In the genomic region with DNA sequence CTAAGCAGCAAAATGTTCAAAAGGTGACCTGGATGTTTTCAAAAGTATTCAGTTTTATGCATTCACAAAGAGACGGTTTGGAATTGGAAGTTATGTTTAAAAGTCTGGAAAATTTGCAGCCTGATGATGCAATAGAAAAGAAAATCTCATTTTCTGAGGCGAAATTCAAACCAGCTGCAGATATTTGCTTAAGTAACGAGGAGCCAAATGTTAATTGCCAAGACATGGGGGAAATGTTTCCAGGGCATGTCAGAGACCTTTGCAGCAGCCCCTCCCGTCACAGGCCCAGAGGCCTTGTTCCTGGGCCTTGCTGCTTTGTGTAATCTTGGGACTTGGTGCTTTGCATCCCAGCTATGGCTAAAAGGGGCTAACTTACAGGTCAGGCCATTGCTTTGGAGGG, we compare ENCODE assay signal across 19 cellular contexts.
DNase-seq lines count a peak whose midpoint lies in the region; ATAC-seq, FAIRE-seq and TF ChIP-seq lines count a peak whose summit lies in the region.
"Had no signal": no experiment of that assay in that cellular context is flagged by ENCODE, and none has a peak within 500 bp of the region (broad histone marks: within the 10 kb centered on the region; RNA-seq: fewer than 3 reads in every experiment).

No MANE protein-coding gene starts in this region.

- POLR2A ChIA-PET in K562 (lab: Yijun Ruan, JAX), result no interaction called here

- no peaks in the 10 kb centered on the region for H3K36me3 Mint-ChIP-seq in Calu3 (ENCODE audit: insufficient read depth, unreplicated experiment)
- H3K36me3 Mint-ChIP-seq: CD14-positive monocyte had no signal

- H4K20me1 ChIP-seq in OCI-LY1 (ENCODE audit: insufficient read depth, low read length) (no peaks in the 10 kb centered on the region), K562 (replicated peaks; ENCODE audit: control insufficient read depth, insufficient read depth, low read length) (no peaks in the 10 kb centered on the region)

- FAIRE-seq in K562 (lab: Jason Lieb, UNC), result no peak
- FAIRE-seq: A204.1, H54, HTR-8/SVneo had no signal

- H3K9ac ChIP-seq in OCI-LY1 (ENCODE audit: low read length), result peak overlapping the region; percentile 59
- H3K9ac ChIP-seq in K562 (ENCODE audit: insufficient read depth in 1 of 2, low read depth in 2 of 2, low read length in 2 of 2), result no peak overlapping the region
- H3K9ac ChIP-seq: GM23248 had no signal

- CTCF ChIA-PET in K562 (lab: Yijun Ruan, JAX; ENCODE audit: low intra/inter-chr PET ratio) (no interaction called here), Calu3 (lab: Charles Lee) (no interaction called here)

- H3K4me1 Mint-ChIP-seq in Calu3 (ENCODE audit: low read depth, unreplicated experiment), result no peaks in the 10 kb centered on the region
- H3K4me1 Mint-ChIP-seq: CD14-positive monocyte had no signal

- H3K4me1 ChIP-seq in OCI-LY1 (ENCODE audit: insufficient read depth, low read length, severe bottlenecking) (peaks cover 86% of the 10 kb centered on the region), K562 (replicated peaks in 1 of 2; ENCODE audit: control insufficient read depth in 2 of 2, insufficient read depth in 2 of 2, low read length in 2 of 2) (no peaks in the 10 kb centered on the region), breast epithelium (no peaks in the 10 kb centered on the region)

- no peak for TF ChIP-seq RAD21 in K562 (CRISPR knock-in tag; conservative IDR thresholded peaks at IDR 0.05 in 1 of 2, IDR thresholded peaks at IDR 0.05 in 1 of 2)

- H3K27ac Mint-ChIP-seq in Calu3 (ENCODE audit: unreplicated experiment), result no peak overlapping the region
- H3K27ac Mint-ChIP-seq: CD8-positive, alpha-beta T cell had no signal

- no peaks in the 10 kb centered on the region for H3K27me3 ChIP-seq in OCI-LY1 (ENCODE audit: insufficient read depth, low read length)
- H3K27me3 ChIP-seq in K562 (ENCODE audit: control insufficient read depth in 2 of 2, insufficient read depth in 2 of 2, low read length in 2 of 2), result no peaks in the 10 kb centered on the region; a peak in 2 of 5 replicates
- H3K27me3 ChIP-seq in breast epithelium, result no peaks in the 10 kb centered on the region

- no peak for TF ChIP-seq POLR2A in K562 (conservative IDR thresholded peaks at IDR 0.05)
- no peak for TF ChIP-seq POLR2A in breast epithelium (IDR thresholded peaks at IDR 0.05)

- H3F3A ChIP-seq in OCI-LY1 (ENCODE audit: insufficient read depth, low read length), result 0 out of 2 replicates have a peak, but pooled peaks cover 4% of the 10 kb centered on the region

- DNase-seq in EH (ENCODE audit: low read depth) (peak; percentile 3), K562 (ENCODE audit: extremely low read depth in 1 of 4, low spot score in 3 of 4) (no peak), fibroblast of the aortic adventitia (ENCODE audit: low read depth) (peak; percentile 15), breast epithelium (ENCODE audit: low spot score in 2 of 2) (no peak), Calu3 (no peak)
- DNase-seq: CD8-positive, alpha-beta T cell; COR-L47; DND-41; GF-D8; GM23248; KBM-7 had no signal

- H2AFZ ChIP-seq in OCI-LY1 (ENCODE audit: low read length) (no peak overlapping the region), K562 (ENCODE audit: low read depth, low read length) (no peak overlapping the region)
- H2AFZ ChIP-seq: GM23248 had no signal

- BruUV-seq in K562 (replicated peaks; lab: Mats Ljungman, UMichigan) (no TSS peak), Calu3 (replicated peaks; lab: Mats Ljungman, UMichigan) (no TSS peak)

- peaks cover 13% of the 10 kb centered on the region for H3K36me3 ChIP-seq in OCI-LY1 (ENCODE audit: insufficient read depth, low read length)
- no peaks in the 10 kb centered on the region for H3K36me3 ChIP-seq in K562 (ENCODE audit: control insufficient read depth, insufficient read depth, low read length)
- no peaks in the 10 kb centered on the region for H3K36me3 ChIP-seq in breast epithelium

- ATAC-seq in K562 (no peak), HG03521 (IDR thresholded peaks at IDR 0.05; ENCODE audit: unreplicated experiment) (no peak), HG02759 (IDR thresholded peaks at IDR 0.05; ENCODE audit: unreplicated experiment) (no peak)
- ATAC-seq: CD8-positive, alpha-beta T cell; HCT116 had no signal

- in situ Hi-C loops in K562 (cut with MboI), result no loop called here

- H3K4me2 ChIP-seq in OCI-LY1 (ENCODE audit: low read length), result peak overlapping the region; percentile 69
- H3K4me2 ChIP-seq in K562 (ENCODE audit: insufficient read depth, low read length), result no peak overlapping the region

- H3K27ac ChIP-seq in OCI-LY1 (ENCODE audit: low read depth, low read length, poor library complexity, severe bottlenecking), result peak overlapping the region; percentile 99
- no peak overlapping the region for H3K27ac ChIP-seq in K562 (ENCODE audit: extremely low read depth, low read depth, low read length)
- H3K27ac ChIP-seq in breast epithelium, result no peak overlapping the region
- H3K27ac ChIP-seq: GM23248 had no signal

- TF ChIP-seq CTCF in OCI-LY1 (IDR thresholded peaks at IDR 0.05; ENCODE audit: low read length), result no peak
- no peak for TF ChIP-seq CTCF in K562 (IDR thresholded peaks at IDR 0.05 in 2 of 3, conservative IDR thresholded peaks at IDR 0.05 in 1 of 3; ENCODE audit: insufficient read depth in 2 of 3, low read depth in 1 of 3, low read length in 3 of 3)
- TF ChIP-seq CTCF in fibroblast of the aortic adventitia (IDR thresholded peaks at IDR 0.05; ENCODE audit: insufficient read depth, low read length), result no peak
- no peak for TF ChIP-seq CTCF in breast epithelium (IDR thresholded peaks at IDR 0.05)
- no peak for TF ChIP-seq CTCF in Calu3 (IDR thresholded peaks at IDR 0.05; ENCODE audit: unreplicated experiment)

- 0% methylated on average over 4 of the region's 4 CpGs for WGBS in K562 (ENCODE audit: insufficient coverage, low coverage, missing lambda C conversion rate)

- no peaks in the 10 kb centered on the region for H3K9me2 ChIP-seq in OCI-LY1 (ENCODE audit: low read depth, low read length)

- H3K4me3 Mint-ChIP-seq in Calu3 (ENCODE audit: low read depth, unreplicated experiment), result no peak overlapping the region
- H3K4me3 Mint-ChIP-seq: CD14-positive monocyte; CD8-positive, alpha-beta T cell had no signal

- H3K9me3 Mint-ChIP-seq in Calu3 (ENCODE audit: low read depth, unreplicated experiment), result peaks cover 6% of the 10 kb centered on the region
- H3K9me3 Mint-ChIP-seq: CD8-positive, alpha-beta T cell had no signal

- H3K9me3 ChIP-seq in OCI-LY1 (ENCODE audit: low read length), result no peaks in the 10 kb centered on the region
- H3K9me3 ChIP-seq in K562 (replicated peaks; ENCODE audit: control insufficient read depth, insufficient read depth, low read depth, low read length), result no peaks in the 10 kb centered on the region
- H3K9me3 ChIP-seq in breast epithelium, result no peaks in the 10 kb centered on the region

- H3K4me3 ChIP-seq in OCI-LY1 (ENCODE audit: low read depth, low read length, poor library complexity, severe bottlenecking) (peak overlapping the region; percentile 63), K562 (no peak overlapping the region), fibroblast of the aortic adventitia (ENCODE audit: low read depth, low read length) (no peak overlapping the region), breast epithelium (no peak overlapping the region)
- H3K4me3 ChIP-seq: GM23248 had no signal

- no peaks in the 10 kb centered on the region for H3K9me1 ChIP-seq in K562 (ENCODE audit: control insufficient read depth, insufficient read depth, low read length)

- no peaks in the 10 kb centered on the region for H3K27me3 Mint-ChIP-seq in Calu3 (ENCODE audit: unreplicated experiment)

- no peak for TF ChIP-seq EP300 in K562 (IDR thresholded peaks at IDR 0.05; ENCODE audit: low read length)

- intact Hi-C loops in K562 (cut with micrococcal nuclease) (no loop called here), breast epithelium (cut with DNase I; ENCODE audit: low total_unique reads) (no loop called here), Calu3 (cut with micrococcal nuclease; ENCODE audit: unreplicated experiment) (no loop called here)

- H3K79me2 ChIP-seq in OCI-LY1 (ENCODE audit: insufficient read depth, low read length), result no peaks in the 10 kb centered on the region; the same call in 1 of the 2 replicates
- no peaks in the 10 kb centered on the region for H3K79me2 ChIP-seq in K562 (ENCODE audit: control insufficient read depth, insufficient read depth, low read length)

TF ChIP-seq in K562, 482 proteins besides CTCF, POLR2A, EP300 and RAD21 (continues in another document):
- TF ChIP-seq PYGO2 (tag; IDR thresholded peaks at IDR 0.05), result no peak
- no peak for TF ChIP-seq CEBPG (CRISPR knock-in tag; IDR thresholded peaks at IDR 0.05)
- TF ChIP-seq CEBPG (tag; conservative IDR thresholded peaks at IDR 0.05 in 1 of 2, IDR thresholded peaks at IDR 0.05 in 1 of 2), result peak in 1 of 2 experiments; percentile 48; a peak in 1 of 4 replicates
- no peak for TF ChIP-seq SNIP1 (IDR thresholded peaks at IDR 0.05; ENCODE audit: low read depth)
- TF ChIP-seq JUNB (CRISPR knock-in tag; conservative IDR thresholded peaks at IDR 0.05), result no peak
- no peak for TF ChIP-seq LARP7 (IDR thresholded peaks at IDR 0.05)
- TF ChIP-seq PPARD (CRISPR knock-in tag; IDR thresholded peaks at IDR 0.05), result no peak
- TF ChIP-seq ZNF644 (tag; IDR thresholded peaks at IDR 0.05; ENCODE audit: low read depth), result no peak
- TF ChIP-seq YY1 (IDR thresholded peaks at IDR 0.05; ENCODE audit: borderline replicate concordance in 1 of 3, control insufficient read depth in 1 of 3, extremely low read depth in 1 of 3, insufficient read depth in 3 of 3, insufficient read length in 1 of 3, insufficient replicate concordance in 2 of 3, low read depth in 1 of 3, low read length in 2 of 3), result no peak
- TF ChIP-seq NFATC3 (IDR thresholded peaks at IDR 0.05), result no peak
- no peak for TF ChIP-seq DMBX1 (CRISPR knock-in tag; IDR thresholded peaks at IDR 0.05; ENCODE audit: borderline replicate concordance)
- TF ChIP-seq, protein P1, sequence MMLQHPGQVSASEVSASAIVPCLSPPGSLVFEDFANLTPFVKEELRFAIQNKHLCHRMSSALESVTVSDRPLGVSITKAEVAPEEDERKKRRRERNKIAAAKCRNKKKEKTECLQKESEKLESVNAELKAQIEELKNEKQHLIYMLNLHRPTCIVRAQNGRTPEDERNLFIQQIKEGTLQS (IDR thresholded peaks at IDR 0.05), result peak; percentile 34; the same call in 1 of the 2 replicates
- TF ChIP-seq, protein P1 (CRISPR knock-in tag; conservative IDR thresholded peaks at IDR 0.05), result no peak
- no peak for TF ChIP-seq RBM14 (IDR thresholded peaks at IDR 0.05; ENCODE audit: borderline replicate concordance, insufficient read depth, low read depth, low read length)
- no peak for TF ChIP-seq KDM4B (IDR thresholded peaks at IDR 0.05; ENCODE audit: borderline replicate concordance in 2 of 2, low read depth in 1 of 2)

Comparison
In these comparisons a context has a peak if more than half of its experiments do, and no peak if none do; other contexts are left out.
1. DNase-seq: peak in EH (single experiment) and fibroblast of the aortic adventitia (single experiment); none in K562 (0 of 4), breast epithelium (0 of 2) and Calu3 (single experiment).